ENCODE assay signal across 2 cellular contexts in the genomic region with DNA sequence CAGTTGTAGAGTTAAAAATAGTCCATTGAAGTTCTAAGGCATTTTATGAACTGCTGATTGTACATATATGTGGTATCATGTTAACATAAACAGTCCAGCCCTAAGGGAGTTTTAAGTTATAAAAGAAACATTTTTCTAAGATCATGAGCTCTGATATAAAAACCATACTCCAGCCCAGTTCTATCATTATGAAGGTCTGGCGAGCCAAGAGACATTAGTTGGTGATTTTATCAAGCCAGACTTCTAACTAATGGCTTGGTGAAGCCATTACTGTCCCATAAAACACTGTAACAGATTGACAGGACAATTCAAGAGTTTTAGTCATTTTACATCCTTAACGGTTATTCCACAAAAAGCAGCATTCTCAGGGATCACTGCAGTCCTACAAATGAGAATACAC.
TF ChIP-seq lines count a peak whose summit lies in the region.

No MANE protein-coding gene starts in this region.

TF ChIP-seq in IMR-90, 13 proteins besides CTCF, POLR2A, EP300 and RAD21 (continued from another document):
- TF ChIP-seq CHD1 (IDR thresholded peaks at IDR 0.05; ENCODE audit: low read depth, low read length): no peak
- TF ChIP-seq SMC3 (IDR thresholded peaks at IDR 0.05; ENCODE audit: low read depth, low read length): no peak
- no peak for TF ChIP-seq MXI1 (IDR thresholded peaks at IDR 0.05; ENCODE audit: borderline replicate concordance, low read depth, low read length)
- TF ChIP-seq, protein P1, sequence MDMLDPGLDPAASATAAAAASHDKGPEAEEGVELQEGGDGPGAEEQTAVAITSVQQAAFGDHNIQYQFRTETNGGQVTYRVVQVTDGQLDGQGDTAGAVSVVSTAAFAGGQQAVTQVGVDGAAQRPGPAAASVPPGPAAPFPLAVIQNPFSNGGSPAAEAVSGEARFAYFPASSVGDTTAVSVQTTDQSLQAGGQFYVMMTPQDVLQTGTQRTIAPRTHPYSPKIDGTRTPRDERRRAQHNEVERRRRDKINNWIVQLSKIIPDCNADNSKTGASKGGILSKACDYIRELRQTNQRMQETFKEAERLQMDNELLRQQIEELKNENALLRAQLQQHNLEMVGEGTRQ (IDR thresholded peaks at IDR 0.05; ENCODE audit: low read depth, low read length): no peak
- no peak for TF ChIP-seq RFX5 (IDR thresholded peaks at IDR 0.05; ENCODE audit: low read depth, low read length)
- no peak for TF ChIP-seq MAFK (IDR thresholded peaks at IDR 0.05; ENCODE audit: low read depth, low read length)
- TF ChIP-seq CEBPB (IDR thresholded peaks at IDR 0.05; ENCODE audit: low read depth, low read length): no peak
- TF ChIP-seq BHLHE40 (IDR thresholded peaks at IDR 0.05; ENCODE audit: low read depth, low read length): no peak
- no peak for TF ChIP-seq MAZ (IDR thresholded peaks at IDR 0.05; ENCODE audit: borderline replicate concordance, low read depth, low read length)
- no peak for TF ChIP-seq ELK1 (IDR thresholded peaks at IDR 0.05; ENCODE audit: borderline replicate concordance, low read depth, low read length)
- no peak for TF ChIP-seq RCOR1 (IDR thresholded peaks at IDR 0.05; ENCODE audit: insufficient replicate concordance, low read length)
- TF ChIP-seq FOS (IDR thresholded peaks at IDR 0.05; ENCODE audit: low read depth, low read length): no peak
TF ChIP-seq in IMR-90: peak in this region for 0.

TF ChIP-seq in SK-N-SH treated with all-trans-retinoic acid at 6 μM for 48 hours, 23 proteins besides CTCF, POLR2A, EP300 and RAD21:
- TF ChIP-seq CSRNP3 (CRISPR knock-in tag; IDR thresholded peaks at IDR 0.05): peak; percentile 84; the same call in 1 of the 2 replicates
- TF ChIP-seq ZFP30 (CRISPR knock-in tag; IDR thresholded peaks at IDR 0.05): no peak
- TF ChIP-seq GLIS3 (CRISPR knock-in tag; IDR thresholded peaks at IDR 0.05): peak; percentile 95; the same call in 1 of the 2 replicates
- peak; percentile 98 for TF ChIP-seq ISL1 (CRISPR knock-in tag; IDR thresholded peaks at IDR 0.05)
- TF ChIP-seq SNAI2 (CRISPR knock-in tag; IDR thresholded peaks at IDR 0.05): no peak
- peak; percentile 99 for TF ChIP-seq TSHZ2 (CRISPR knock-in tag; IDR thresholded peaks at IDR 0.05)
- TF ChIP-seq, protein P2, sequence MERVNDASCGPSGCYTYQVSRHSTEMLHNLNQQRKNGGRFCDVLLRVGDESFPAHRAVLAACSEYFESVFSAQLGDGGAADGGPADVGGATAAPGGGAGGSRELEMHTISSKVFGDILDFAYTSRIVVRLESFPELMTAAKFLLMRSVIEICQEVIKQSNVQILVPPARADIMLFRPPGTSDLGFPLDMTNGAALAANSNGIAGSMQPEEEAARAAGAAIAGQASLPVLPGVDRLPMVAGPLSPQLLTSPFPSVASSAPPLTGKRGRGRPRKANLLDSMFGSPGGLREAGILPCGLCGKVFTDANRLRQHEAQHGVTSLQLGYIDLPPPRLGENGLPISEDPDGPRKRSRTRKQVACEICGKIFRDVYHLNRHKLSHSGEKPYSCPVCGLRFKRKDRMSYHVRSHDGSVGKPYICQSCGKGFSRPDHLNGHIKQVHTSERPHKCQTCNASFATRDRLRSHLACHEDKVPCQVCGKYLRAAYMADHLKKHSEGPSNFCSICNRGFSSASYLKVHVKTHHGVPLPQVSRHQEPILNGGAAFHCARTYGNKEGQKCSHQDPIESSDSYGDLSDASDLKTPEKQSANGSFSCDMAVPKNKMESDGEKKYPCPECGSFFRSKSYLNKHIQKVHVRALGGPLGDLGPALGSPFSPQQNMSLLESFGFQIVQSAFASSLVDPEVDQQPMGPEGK (CRISPR knock-in tag; IDR thresholded peaks at IDR 0.05; ENCODE audit: borderline replicate concordance): 0 out of 2 replicates have a peak, but pooled peaks have one; percentile 56
- peak; percentile 96 for TF ChIP-seq TCF4 (CRISPR knock-in tag; IDR thresholded peaks at IDR 0.05; ENCODE audit: borderline replicate concordance)
- no peak for TF ChIP-seq CSDC2 (CRISPR knock-in tag; IDR thresholded peaks at IDR 0.05)
- no peak for TF ChIP-seq ZC3H10 (CRISPR knock-in tag; IDR thresholded peaks at IDR 0.05)
TF ChIP-seq in SK-N-SH treated with all-trans-retinoic acid at 6 μM for 48 hours: peak in this region for 6.
